12 cellular contexts compared by ENCODE assay signal in genomic region chr17:36641331-36641876, GRCh38.
DNase-seq lines count a peak whose midpoint lies in the region.
"Had no signal": no experiment of that assay in that cellular context is flagged by ENCODE, and none has a peak within 500 bp of the region (broad histone marks: within the 10 kb centered on the region; RNA-seq: fewer than 3 reads in every experiment).

No MANE protein-coding gene starts in this region.

- H3K9me3 ChIP-seq in adipocyte (ENCODE audit: control insufficient read depth, low read length) (no peaks in the 10 kb centered on the region), iPS-18a (ENCODE audit: control insufficient read depth, low read depth, low read length) (no peaks in the 10 kb centered on the region)
- H3K9me3 ChIP-seq: neutrophil had no signal

- H3K27ac ChIP-seq in iPS-18a (ENCODE audit: low read length), result no peak overlapping the region
- H3K27ac ChIP-seq: epithelial cell of prostate, neutrophil had no signal

- H3K4me3 ChIP-seq in adipocyte (ENCODE audit: low read length) (peak overlapping the region; percentile 74), iPS-18a (ENCODE audit: low read length) (peak overlapping the region; percentile 61)

- DNase-seq in ELF-1 (ENCODE audit: low read depth, low spot score), result peak; percentile 46
- DNase-seq in adipocyte (ENCODE audit: low read depth), result peak; percentile 5
- DNase-seq in retina, result peak; percentile 75
- no peak for DNase-seq in NCI-H1436 (lab: John Stamatoyannopoulos, UW)
- DNase-seq in DMS79 treated with DMSO at 0.1 percent for 48 hours (lab: John Stamatoyannopoulos, UW), result no peak
- no peak for DNase-seq in NCI-H128 (lab: John Stamatoyannopoulos, UW; ENCODE audit: unreplicated experiment)
- DNase-seq in cerebellar cortex (ENCODE audit: low spot score), result no peak
- DNase-seq: activated CD8-positive, alpha-beta memory T cell treated with anti-CD3 and anti-CD28 coated beads, Interleukin-2, amount 10 ng/mL, durations not matched to agents 7 days and 5 days; stimulated activated CD8-positive, alpha-beta memory T cell treated with anti-CD3 and anti-CD28 coated beads, Interleukin-4, amount 100 ng/mL, for 48 hours had no signal

- H3K27me3 ChIP-seq in adipocyte (replicated peaks; ENCODE audit: control insufficient read depth, insufficient read depth, low read length), result peaks cover 85% of the 10 kb centered on the region
- peaks cover 67% of the 10 kb centered on the region for H3K27me3 ChIP-seq in iPS-18a (ENCODE audit: control insufficient read depth, insufficient read depth, low read length)

- H3K9ac ChIP-seq in adipocyte (ENCODE audit: low read length), result no peak overlapping the region
- H3K9ac ChIP-seq in iPS-18a (ENCODE audit: low read length), result no peak overlapping the region

- H3K36me3 ChIP-seq in adipocyte (ENCODE audit: control insufficient read depth, insufficient read depth, low read length, severe bottlenecking), result no peaks in the 10 kb centered on the region
- no peaks in the 10 kb centered on the region for H3K36me3 ChIP-seq in iPS-18a (ENCODE audit: control insufficient read depth, low read depth, low read length)
- H3K36me3 ChIP-seq: neutrophil had no signal

- H3K4me1 ChIP-seq in adipocyte (ENCODE audit: control insufficient read depth, insufficient read depth, low read length) (peaks cover 3% of the 10 kb centered on the region), iPS-18a (ENCODE audit: control insufficient read depth, low read depth, low read length) (no peaks in the 10 kb centered on the region)

Comparison
In these comparisons a context has a peak if more than half of its experiments do, and no peak if none do; other contexts are left out.
1. DNase-seq: peak in ELF-1 (single experiment), adipocyte (single experiment) and retina (single experiment); none in NCI-H1436 (single experiment), DMS79 treated with DMSO at 0.1 percent for 48 hours (single experiment), NCI-H128 (single experiment) and cerebellar cortex (single experiment).